ENCODE assay signal across 1 cellular context in genomic region chr5:132103380-132103951, GRCh38.
TF ChIP-seq lines count a peak whose summit lies in the region.

No MANE protein-coding gene starts in this region.

TF ChIP-seq in K562, 482 proteins besides CTCF, POLR2A, EP300 and RAD21 (continued from another document and continues in another):
- TF ChIP-seq HBP1 (CRISPR knock-in tag; IDR thresholded peaks at IDR 0.05) (no peak), ZNF609 (CRISPR knock-in tag; IDR thresholded peaks at IDR 0.05; ENCODE audit: borderline replicate concordance) (no peak; the same call in 1 of the 2 replicates), NELFE (IDR thresholded peaks at IDR 0.05; ENCODE audit: insufficient read depth, insufficient read length) (no peak), RFX5 (IDR thresholded peaks at IDR 0.05; ENCODE audit: low read depth, low read length) (no peak), MBD1 (CRISPR knock-in tag; IDR thresholded peaks at IDR 0.05) (no peak), ELF1 (tag; IDR thresholded peaks at IDR 0.05) (peak; percentile 76), TAL1 (IDR thresholded peaks at IDR 0.05) (no peak), JUND (IDR thresholded peaks at IDR 0.05; ENCODE audit: borderline replicate concordance, low read depth, low read length) (peak; percentile 70), JUND (tag; IDR thresholded peaks at IDR 0.05; ENCODE audit: borderline replicate concordance, low read depth, low read length) (peak; percentile 79; the same call in 2 of the 3 replicates), NR2F6 (CRISPR knock-in tag; IDR thresholded peaks at IDR 0.05) (no peak), RNF219 (CRISPR knock-in tag; IDR thresholded peaks at IDR 0.05) (no peak), NFIC (IDR thresholded peaks at IDR 0.05) (peak; percentile 99), USF2 (CRISPR knock-in tag; IDR thresholded peaks at IDR 0.05) (no peak), ZC3H11A (IDR thresholded peaks at IDR 0.05; ENCODE audit: low read depth, low read length) (no peak), TRIM24 (IDR thresholded peaks at IDR 0.05) (no peak; a peak in 2 of 4 replicates), BRCA1 (IDR thresholded peaks at IDR 0.05) (no peak), BRCA1 (CRISPR knock-in tag; IDR thresholded peaks at IDR 0.05) (no peak), MCM5 (IDR thresholded peaks at IDR 0.05; ENCODE audit: low read depth) (no peak), SMARCC2 (IDR thresholded peaks at IDR 0.05; ENCODE audit: low read depth) (peak; percentile 82), CTCFL (IDR thresholded peaks at IDR 0.05; ENCODE audit: borderline replicate concordance, insufficient read depth, low read depth, low read length, poor library complexity, severe bottlenecking) (no peak), PTTG1 (tag; IDR thresholded peaks at IDR 0.05; ENCODE audit: low read depth) (no peak), BMI1 (IDR thresholded peaks at IDR 0.05; ENCODE audit: low read length) (no peak), SRSF9 (IDR thresholded peaks at IDR 0.05; ENCODE audit: borderline replicate concordance, low read depth, low read length) (no peak), ZNF282 (CRISPR knock-in tag; IDR thresholded peaks at IDR 0.05) (no peak), HINFP (tag; conservative IDR thresholded peaks at IDR 0.05; ENCODE audit: low read depth) (0 out of 2 replicates have a peak, but pooled peaks have one; percentile 8), MAFK (IDR thresholded peaks at IDR 0.05; ENCODE audit: low read length) (peak; percentile 50), CREM (IDR thresholded peaks at IDR 0.05; ENCODE audit: low read depth) (peak; percentile 41; the same call in 1 of the 2 replicates), SLC30A9 (CRISPR knock-in tag; IDR thresholded peaks at IDR 0.05) (no peak), FOXJ3 (CRISPR knock-in tag; IDR thresholded peaks at IDR 0.05) (no peak), PURB (CRISPR knock-in tag; IDR thresholded peaks at IDR 0.05; ENCODE audit: low read depth) (no peak), ZNF134 (CRISPR knock-in tag; conservative IDR thresholded peaks at IDR 0.05) (no peak), PRDM10 (IDR thresholded peaks at IDR 0.05; ENCODE audit: partially characterized antibody) (no peak), GTF2F1 (IDR thresholded peaks at IDR 0.05; ENCODE audit: low read depth, low read length) (no peak), GABPB2 (CRISPR knock-in tag; conservative IDR thresholded peaks at IDR 0.05) (no peak), ZBED1 (IDR thresholded peaks at IDR 0.05) (no peak), ZNF76 (CRISPR knock-in tag; IDR thresholded peaks at IDR 0.05; ENCODE audit: borderline replicate concordance) (no peak), NR3C1 (CRISPR knock-in tag; IDR thresholded peaks at IDR 0.05) (no peak), CAMTA2 (CRISPR knock-in tag; conservative IDR thresholded peaks at IDR 0.05) (no peak), CHD1 (IDR thresholded peaks at IDR 0.05; ENCODE audit: low read length) (no peak), CLOCK (CRISPR knock-in tag; IDR thresholded peaks at IDR 0.05; ENCODE audit: borderline replicate concordance) (no peak)
